8 cellular contexts compared by ENCODE assay signal in genomic region chr10:28533571-28534304, GRCh38. TPM values are rescaled to one million over a fixed set of nuclear protein-coding genes. Genes with fewer than 3 reads are reported as not detected.
A peak's percentile ranks its signal among the peaks of the same experiment; 100 is the strongest.
DNase-seq lines count a peak whose midpoint lies in the region; ATAC-seq and TF ChIP-seq lines count a peak whose summit lies in the region.

No MANE protein-coding gene starts in this region.

- 1% methylated on average over 9 of the region's 64 CpGs for WGBS in mammary epithelial cell (ENCODE audit: low coverage, missing lambda C conversion rate)

- CTCF ChIA-PET in WTC11 (lab: Charles Lee) = interaction anchor here (0.8 to 1.3 kb wide), 2 partner anchors 8 to 11 kb away, joined by 3 to 4 read pairs; no protein-coding TSS in a partner anchor
- CTCF ChIA-PET in mammary epithelial cell (lab: Charles Lee; ENCODE audit: low non-redundant PET) = no interaction called here

- peaks cover 92% of the 10 kb centered on the region for H3K79me2 ChIP-seq in mammary epithelial cell (ENCODE audit: insufficient read depth, low read length)

- peak overlapping the region; percentile 97 for H3K4me3 Mint-ChIP-seq in WTC11
- peak overlapping the region; percentile 97 to 99 (median 99) for H3K4me3 Mint-ChIP-seq in immature natural killer cell

- H2AFZ ChIP-seq in mammary epithelial cell (ENCODE audit: low read depth, low read length) = peak overlapping the region; percentile 65

- POLR2A ChIA-PET in WTC11 (lab: Charles Lee) = interaction anchor here (1.2 kb wide), 1 partner anchor 10 kb away, joined by 3 read pairs; no protein-coding TSS in a partner anchor

- DNase-seq in AML-193 (lab: John Stamatoyannopoulos, UW) = peak; percentile 13 to 30
- peak; percentile 51 for DNase-seq in HuH-7.5 (ENCODE audit: low spot score)
- peak; percentile 62 for DNase-seq in WTC11 (ENCODE audit: low spot score)
- DNase-seq in mammary epithelial cell = peak; percentile 28
- DNase-seq in immature natural killer cell = peak; percentile 61 to 66 (median 65)
- DNase-seq in smooth muscle cell of the brain vasculature (ENCODE audit: low read depth, low spot score) = peak; percentile 9

- dilution Hi-C loops in mammary epithelial cell (cut with HindIII; ENCODE audit: low sequenced_read_pairs) = no loop called here

- H3K27me3 ChIP-seq in mammary epithelial cell (ENCODE audit: insufficient read depth, low read length) = no peaks in the 10 kb centered on the region

- H3K4me3 ChIP-seq in mammary epithelial cell (replicated peaks in 1 of 3; ENCODE audit: insufficient read depth in 1 of 3, low read depth in 2 of 3, low read length in 3 of 3) = peak overlapping the region; percentile 96 to 99 (median 97)

- in situ Hi-C loops in mammary epithelial cell (cut with MboI; ENCODE audit: low sequenced_read_pairs in 2 of 2) = no loop called here

- H3K4me2 ChIP-seq in mammary epithelial cell (ENCODE audit: insufficient read depth, low read depth, low read length) = peak overlapping the region; percentile 83

- H3K4me1 Mint-ChIP-seq in WTC11 (peaks cover 32% of the 10 kb centered on the region), immature natural killer cell (peaks cover 70 to 82% of the 10 kb centered on the region in 2 donors)

- ATAC-seq in GM19438 (IDR thresholded peaks at IDR 0.05; ENCODE audit: low read depth, unreplicated experiment) (peak; percentile 3), WTC11 (peak; percentile 5), HG03378 (IDR thresholded peaks at IDR 0.05; ENCODE audit: unreplicated experiment) (no peak)

- H3K9me3 Mint-ChIP-seq in WTC11 (no peaks in the 10 kb centered on the region), immature natural killer cell (no peaks in the 10 kb centered on the region)

- H3K4me1 ChIP-seq in mammary epithelial cell (ENCODE audit: insufficient read depth, low read length) = peaks cover 3% of the 10 kb centered on the region

- no peaks in the 10 kb centered on the region for H3K9me3 ChIP-seq in mammary epithelial cell (replicated peaks; ENCODE audit: insufficient read depth, low read length)

- BruUV-seq in mammary epithelial cell (replicated peaks; lab: Mats Ljungman, UMichigan) = no TSS peak

- H3K27me3 Mint-ChIP-seq in WTC11 (ENCODE audit: low read depth) = no peaks in the 10 kb centered on the region
- peaks cover 16 to 30% (median 27%) of the 10 kb centered on the region in 3 donors for H3K27me3 Mint-ChIP-seq in immature natural killer cell (ENCODE audit: low read depth in 3 of 3)

- peak overlapping the region; percentile 97 for H3K9ac ChIP-seq in mammary epithelial cell (ENCODE audit: insufficient read depth, low read length)

- peaks cover 44% of the 10 kb centered on the region for H3K36me3 Mint-ChIP-seq in WTC11
- H3K36me3 Mint-ChIP-seq in immature natural killer cell = peaks cover 9 to 29% (median 20%) of the 10 kb centered on the region in 3 donors

- TF ChIP-seq CTCF in WTC11 (IDR thresholded peaks at IDR 0.05) (no peak), mammary epithelial cell (conservative IDR thresholded peaks at IDR 0.05 in 1 of 2, IDR thresholded peaks at IDR 0.05 in 1 of 2; ENCODE audit: extremely low read depth in 1 of 2, insufficient read depth in 1 of 2, low read depth in 1 of 2, low read length in 2 of 2) (no peak)

- peaks cover 25% of the 10 kb centered on the region for H3K36me3 ChIP-seq in mammary epithelial cell (ENCODE audit: insufficient read depth, low read length)

- H3K27ac Mint-ChIP-seq in WTC11 (peak overlapping the region; percentile 96), immature natural killer cell (peak overlapping the region; percentile 89 to 100 (median 96))

- H4K20me1 ChIP-seq in mammary epithelial cell (ENCODE audit: insufficient read depth, low read length) = no peaks in the 10 kb centered on the region

- intact Hi-C loops in mammary epithelial cell (cut with micrococcal nuclease) = loop anchor here (2.0 to 10.0 kb wide), 2 partner anchors 97 to 279 kb away; no protein-coding TSS in a partner anchor

- peak overlapping the region; percentile 81 for H3K27ac ChIP-seq in mammary epithelial cell (ENCODE audit: insufficient read depth, low read depth, low read length)

TF ChIP-seq in WTC11, 78 proteins besides CTCF, POLR2A, EP300 and RAD21 (continues in another document):
- TF ChIP-seq ZBTB21 (CRISPR knock-in tag; IDR thresholded peaks at IDR 0.05; ENCODE audit: borderline replicate concordance) (no peak), ZNF281 (CRISPR knock-in tag; IDR thresholded peaks at IDR 0.05) (no peak), NFATC4 (CRISPR knock-in tag; IDR thresholded peaks at IDR 0.05) (no peak), PRDM15 (CRISPR knock-in tag; IDR thresholded peaks at IDR 0.05) (no peak), TP53 (CRISPR knock-in tag; IDR thresholded peaks at IDR 0.05) (no peak), FOXP4 (CRISPR knock-in tag; IDR thresholded peaks at IDR 0.05) (0 out of 2 replicates have a peak, but pooled peaks have one; percentile 43), FOXP1 (CRISPR knock-in tag; IDR thresholded peaks at IDR 0.05; ENCODE audit: borderline replicate concordance) (peak; percentile 62; the same call in 1 of the 2 replicates)

RNA-seq across cellular contexts. Expression of gene WAC, which starts 0.8 kb away (rescaled TPM):
- total RNA-seq in WTC11 (2021) = 108 to 115 TPM (median 111 TPM) in 3 replicates
- 100 to 1,000 TPM in 1 of 2 donors, 10 to 100 TPM in 1; 57.0 to 105 TPM for total RNA-seq in mammary epithelial cell
- polyA plus RNA-seq in mammary epithelial cell = 58.6 TPM
- polyA minus RNA-seq in mammary epithelial cell = 39.1 TPM
- 100 to 1,000 TPM in 1 of 3 donors, 10 to 100 TPM in 2; 55.8 to 105 (median 62.7) TPM for polyA plus RNA-seq in immature natural killer cell

Comparison
In these comparisons a context has a peak if more than half of its experiments do, and no peak if none do; other contexts are left out.
1. DNase-seq: peak in every context shown above with its lines; median percentile 65 in immature natural killer cell; 62 in WTC11; 51 in HuH-7.5; 28 in mammary epithelial cell; 22 in AML-193; 9 in smooth muscle cell of the brain vasculature.